Comparison of ENCODE assay signal across 6 cellular contexts in genomic region chr12:88127099-88127498, GRCh38.
"Had no signal": no experiment of that assay in that cellular context is flagged by ENCODE, and none has a peak within 500 bp of the region (broad histone marks: within the 10 kb centered on the region; RNA-seq: fewer than 3 reads in every experiment).

No MANE protein-coding gene starts in this region.

- ATAC-seq: GM12878 had no signal

- FAIRE-seq: GM12878, GM12891, GM12892, GM19239 had no signal

- DNase-seq: GDM1, GF-D8 had no signal

- H3K4me3 ChIP-seq: GM12878 had no signal
